In genomic region chr9:119283118-119283794, GRCh38 we compare ENCODE assay signal across 11 cellular contexts.
DNase-seq lines count a peak whose midpoint lies in the region; ATAC-seq and TF ChIP-seq lines count a peak whose summit lies in the region.
"Had no signal": no experiment of that assay in that cellular context is flagged by ENCODE, and none has a peak within 500 bp of the region (broad histone marks: within the 10 kb centered on the region; RNA-seq: fewer than 3 reads in every experiment).

No MANE protein-coding gene starts in this region.

- H3K4me1 ChIP-seq in GM23248 (ENCODE audit: insufficient read depth) = peaks cover 19% of the 10 kb centered on the region
- H3K4me1 ChIP-seq in parathyroid adenoma = no peaks in the 10 kb centered on the region

- H3K9me3 ChIP-seq in GM23248 (ENCODE audit: low read depth) (no peaks in the 10 kb centered on the region), parathyroid adenoma (ENCODE audit: control insufficient read depth, low read length) (no peaks in the 10 kb centered on the region)
- H3K9me3 ChIP-seq: neutrophil had no signal

- in situ Hi-C loops in GM23248 (cut with MboI) = no loop called here

- H2AFZ ChIP-seq in GM23248 (no peak overlapping the region), parathyroid adenoma (peak overlapping the region; percentile 17)

- TF ChIP-seq CTCF in parathyroid adenoma (IDR thresholded peaks at IDR 0.05) (no peak), coronary artery (IDR thresholded peaks at IDR 0.05) (no peak)

- no peaks in the 10 kb centered on the region for H4K20me1 ChIP-seq in GM23248 (ENCODE audit: insufficient read depth)

- H3K36me3 ChIP-seq in GM23248 (ENCODE audit: low read depth) (no peaks in the 10 kb centered on the region), parathyroid adenoma (ENCODE audit: control insufficient read depth, insufficient read depth, low read length) (no peaks in the 10 kb centered on the region)
- H3K36me3 ChIP-seq: neutrophil had no signal

- H3K9me2 ChIP-seq in GM23248 (ENCODE audit: insufficient read depth) = no peaks in the 10 kb centered on the region

- 48 to 49% methylated on average over 17 of the region's 17 CpGs for WGBS in GM23248 (ENCODE audit: low coverage in 1 of 2, low lambda C conversion rate in 2 of 2, missing lambda C conversion rate in 2 of 2), 2 experiments

- H3K4me2 ChIP-seq in GM23248 (ENCODE audit: unreplicated experiment) (no peak overlapping the region), parathyroid adenoma (ENCODE audit: low read length) (no peak overlapping the region)

- H3K27me3 ChIP-seq in GM23248 (replicated peaks; ENCODE audit: insufficient read depth) = no peaks in the 10 kb centered on the region
- no peaks in the 10 kb centered on the region for H3K27me3 ChIP-seq in parathyroid adenoma (ENCODE audit: control insufficient read depth, insufficient read depth, low read length)

- no peak for ATAC-seq in GM18858 (IDR thresholded peaks at IDR 0.05; ENCODE audit: unreplicated experiment)

- peaks cover 11% of the 10 kb centered on the region for H3F3A ChIP-seq in GM23248 (ENCODE audit: insufficient read depth)

- H3K9ac ChIP-seq in GM23248 (no peak overlapping the region), parathyroid adenoma (no peak overlapping the region)

- no peak overlapping the region for H3K4me3 ChIP-seq in GM23248
- no peak overlapping the region for H3K4me3 ChIP-seq in parathyroid adenoma (ENCODE audit: low read depth, low read length)
- no peak overlapping the region for H3K4me3 ChIP-seq in coronary artery
- H3K4me3 ChIP-seq: GM12878 had no signal

- no peaks in the 10 kb centered on the region for H3K79me2 ChIP-seq in GM23248 (ENCODE audit: insufficient read depth)
- no peaks in the 10 kb centered on the region for H3K79me2 ChIP-seq in parathyroid adenoma

- H3K27ac ChIP-seq in GM23248 (no peak overlapping the region), parathyroid adenoma (no peak overlapping the region), coronary artery (no peak overlapping the region)
- H3K27ac ChIP-seq: neutrophil had no signal

- DNase-seq in GM23248 = peak; percentile 78
- DNase-seq in anterior cingulate cortex (lab: John Stamatoyannopoulos, UW) = peak in 32 of 58 donors; percentile 6 to 81 (median 34)
- peak; percentile 67 for DNase-seq in iPS DF 19.7 (ENCODE audit: low read depth, low spot score)
- no peak for DNase-seq in NCI-H2029 treated with DMSO at 0.1 percent for 48 hours (lab: John Stamatoyannopoulos, UW)
- no peak for DNase-seq in coronary artery (ENCODE audit: low spot score)
- DNase-seq in NCI-H1930 (lab: John Stamatoyannopoulos, UW) = no peak
- DNase-seq: activated B cell treated with CpG ODN at 0.5 μM for 24 hours had no signal

Comparison
In these comparisons a context has a peak if more than half of its experiments do, and no peak if none do; other contexts are left out.
1. DNase-seq: peak in GM23248 (single experiment), anterior cingulate cortex (32 of 58) and iPS DF 19.7 (single experiment); none in NCI-H2029 treated with DMSO at 0.1 percent for 48 hours (single experiment), coronary artery (single experiment) and NCI-H1930 (0 of 2).